ENCODE assay signal across 11 cellular contexts in the genomic region with DNA sequence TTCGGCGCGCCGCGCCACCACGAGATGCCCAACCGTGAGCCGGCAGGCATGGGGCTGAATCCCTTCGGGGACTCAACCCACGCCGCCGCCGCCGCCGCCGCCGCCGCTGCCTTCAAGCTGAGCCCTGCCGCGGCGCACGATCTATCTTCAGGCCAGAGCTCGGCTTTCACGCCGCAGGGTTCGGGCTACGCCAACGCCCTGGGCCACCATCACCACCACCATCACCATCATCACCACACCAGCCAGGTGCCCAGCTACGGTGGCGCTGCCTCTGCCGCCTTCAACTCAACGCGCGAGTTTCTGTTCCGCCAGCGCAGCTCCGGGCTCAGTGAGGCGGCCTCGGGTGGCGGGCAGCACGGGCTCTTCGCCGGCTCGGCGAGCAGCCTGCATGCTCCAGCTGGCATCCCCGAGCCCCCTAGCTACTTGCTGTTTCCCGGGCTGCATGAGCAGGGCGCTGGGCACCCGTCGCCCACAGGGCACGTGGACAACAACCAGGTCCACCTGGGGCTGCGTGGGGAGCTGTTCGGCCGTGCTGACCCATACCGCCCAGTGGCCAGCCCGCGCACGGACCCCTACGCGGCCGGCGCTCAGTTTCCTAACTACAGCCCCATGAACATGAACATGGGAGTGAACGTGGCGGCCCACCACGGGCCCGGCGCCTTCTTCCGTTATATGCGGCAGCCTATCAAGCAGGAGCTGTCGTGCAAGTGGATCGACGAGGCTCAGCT. TPM values are rescaled to one million over a fixed set of nuclear protein-coding genes. Genes with fewer than 3 reads are reported as not detected.
DNase-seq lines count a peak whose midpoint lies in the region; ATAC-seq lines count a peak whose summit lies in the region.
"Had no signal": no experiment of that assay in that cellular context is flagged by ENCODE, and none has a peak within 500 bp of the region (broad histone marks: within the 10 kb centered on the region; RNA-seq: fewer than 3 reads in every experiment).

No MANE protein-coding gene starts in this region.

- H3K4me1 Mint-ChIP-seq in activated CD4-positive, alpha-beta T cell treated with anti-CD3 and anti-CD28 coated beads, Interleukin-2, amount 10 ng/mL, durations not matched to agents 24 days and 14 days, result peaks cover 5% of the 10 kb centered on the region
- H3K4me1 Mint-ChIP-seq in T-helper 2 cell treated with Interferon-gamma antibody and Interleukin-4, amounts not matched to agents 5 μg/mL and 100 μg/mL, for 36 hours (ENCODE audit: low read depth), result no peaks in the 10 kb centered on the region
- peaks cover 7% of the 10 kb centered on the region for H3K4me1 Mint-ChIP-seq in stimulated activated effector memory CD8-positive, alpha-beta T cell treated with anti-CD3 and anti-CD28 coated beads, Interleukin-12 subunit alpha, Interleukin-12 subunit beta, amount 100 ng/mL, for 72 hours
- H3K4me1 Mint-ChIP-seq: memory B cell had no signal

- peak overlapping the region; percentile 72 for H3K4me3 ChIP-seq in iPS-11a (ENCODE audit: low read depth, low read length)

- DNase-seq in activated CD4-positive, alpha-beta T cell treated with anti-CD3 and anti-CD28 coated beads, Interleukin-2, amount 10 ng/mL, durations not matched to agents 24 days and 14 days, result no peak
- DNase-seq in activated CD4-positive, alpha-beta T cell treated with anti-CD3 and anti-CD28 coated beads, Interleukin-2, amount 50 U/mL, for 1 hour, result no peak
- no peak for DNase-seq in T-helper 2 cell treated with Interferon-gamma antibody and Interleukin-4, amounts not matched to agents 5 μg/mL and 100 μg/mL, for 36 hours (ENCODE audit: low spot score)
- no peak for DNase-seq in stimulated activated effector memory CD8-positive, alpha-beta T cell treated with anti-CD3 and anti-CD28 coated beads, Interleukin-12 subunit alpha, Interleukin-12 subunit beta, amount 100 ng/mL, for 72 hours (ENCODE audit: low spot score in 2 of 2)
- DNase-seq in NCI-H2227 (lab: John Stamatoyannopoulos, UW; ENCODE audit: unreplicated experiment) (no peak), NCI-H774 (lab: John Stamatoyannopoulos, UW) (no peak)
- no peak for DNase-seq in stimulated activated CD4-positive, alpha-beta T cell treated with anti-CD3 and anti-CD28 coated beads, Interleukin-4, amount 100 ng/mL, for 4 hours
- DNase-seq: AML-193, MV-4-11 had no signal

- H3K4me3 Mint-ChIP-seq in activated CD4-positive, alpha-beta T cell treated with anti-CD3 and anti-CD28 coated beads, Interleukin-2, amount 10 ng/mL, durations not matched to agents 24 days and 14 days, result no peak overlapping the region
- H3K4me3 Mint-ChIP-seq in T-helper 2 cell treated with Interferon-gamma antibody and Interleukin-4, amounts not matched to agents 5 μg/mL and 100 μg/mL, for 36 hours, result peak overlapping the region; percentile 21
- peak overlapping the region; percentile 11 for H3K4me3 Mint-ChIP-seq in stimulated activated effector memory CD8-positive, alpha-beta T cell treated with anti-CD3 and anti-CD28 coated beads, Interleukin-12 subunit alpha, Interleukin-12 subunit beta, amount 100 ng/mL, for 72 hours

- intact Hi-C loops in activated CD4-positive, alpha-beta T cell treated with anti-CD3 and anti-CD28 coated beads, Interleukin-2, amount 10 ng/mL, durations not matched to agents 24 days and 14 days (cut with micrococcal nuclease), result loop anchor here (5.0 kb wide), 2 partner anchors 140 to 1635 kb away; no protein-coding TSS in a partner anchor

- H3K27me3 Mint-ChIP-seq in activated CD4-positive, alpha-beta T cell treated with anti-CD3 and anti-CD28 coated beads, Interleukin-2, amount 10 ng/mL, durations not matched to agents 24 days and 14 days, result peaks cover 64% of the 10 kb centered on the region
- H3K27me3 Mint-ChIP-seq in T-helper 2 cell treated with Interferon-gamma antibody and Interleukin-4, amounts not matched to agents 5 μg/mL and 100 μg/mL, for 36 hours (ENCODE audit: low read depth), result peaks cover 70% of the 10 kb centered on the region

- H3K27ac Mint-ChIP-seq in activated CD4-positive, alpha-beta T cell treated with anti-CD3 and anti-CD28 coated beads, Interleukin-2, amount 10 ng/mL, durations not matched to agents 24 days and 14 days, result peak overlapping the region; percentile 29
- peak overlapping the region; percentile 57 for H3K27ac Mint-ChIP-seq in T-helper 2 cell treated with Interferon-gamma antibody and Interleukin-4, amounts not matched to agents 5 μg/mL and 100 μg/mL, for 36 hours
- H3K27ac Mint-ChIP-seq in stimulated activated effector memory CD8-positive, alpha-beta T cell treated with anti-CD3 and anti-CD28 coated beads, Interleukin-12 subunit alpha, Interleukin-12 subunit beta, amount 100 ng/mL, for 72 hours, result no peak overlapping the region
- H3K27ac Mint-ChIP-seq: memory B cell had no signal

- peaks cover 9% of the 10 kb centered on the region for H3K9me3 Mint-ChIP-seq in activated CD4-positive, alpha-beta T cell treated with anti-CD3 and anti-CD28 coated beads, Interleukin-2, amount 10 ng/mL, durations not matched to agents 24 days and 14 days
- H3K9me3 Mint-ChIP-seq in T-helper 2 cell treated with Interferon-gamma antibody and Interleukin-4, amounts not matched to agents 5 μg/mL and 100 μg/mL, for 36 hours, result no peaks in the 10 kb centered on the region
- H3K9me3 Mint-ChIP-seq in stimulated activated effector memory CD8-positive, alpha-beta T cell treated with anti-CD3 and anti-CD28 coated beads, Interleukin-12 subunit alpha, Interleukin-12 subunit beta, amount 100 ng/mL, for 72 hours, result no peaks in the 10 kb centered on the region
- H3K9me3 Mint-ChIP-seq: memory B cell had no signal

- H3K36me3 Mint-ChIP-seq in activated CD4-positive, alpha-beta T cell treated with anti-CD3 and anti-CD28 coated beads, Interleukin-2, amount 10 ng/mL, durations not matched to agents 24 days and 14 days (ENCODE audit: low read depth), result no peaks in the 10 kb centered on the region
- no peaks in the 10 kb centered on the region for H3K36me3 Mint-ChIP-seq in T-helper 2 cell treated with Interferon-gamma antibody and Interleukin-4, amounts not matched to agents 5 μg/mL and 100 μg/mL, for 36 hours (ENCODE audit: low read depth)
- peaks cover 8% of the 10 kb centered on the region for H3K36me3 Mint-ChIP-seq in stimulated activated effector memory CD8-positive, alpha-beta T cell treated with anti-CD3 and anti-CD28 coated beads, Interleukin-12 subunit alpha, Interleukin-12 subunit beta, amount 100 ng/mL, for 72 hours
- H3K36me3 Mint-ChIP-seq: memory B cell had no signal

- ATAC-seq in stimulated activated effector memory CD8-positive, alpha-beta T cell treated with anti-CD3 and anti-CD28 coated beads, Interleukin-12 subunit alpha, Interleukin-12 subunit beta, amount 100 ng/mL, for 72 hours, result no peak

RNA-seq across cellular contexts. Expression of a gene that starts 1.0 kb away (rescaled TPM):
- total RNA-seq in activated CD4-positive, alpha-beta T cell treated with anti-CD3 and anti-CD28 coated beads, Interleukin-2, amount 10 ng/mL, durations not matched to agents 24 days and 14 days, result not detected in 2 replicates
